In the genomic region with DNA sequence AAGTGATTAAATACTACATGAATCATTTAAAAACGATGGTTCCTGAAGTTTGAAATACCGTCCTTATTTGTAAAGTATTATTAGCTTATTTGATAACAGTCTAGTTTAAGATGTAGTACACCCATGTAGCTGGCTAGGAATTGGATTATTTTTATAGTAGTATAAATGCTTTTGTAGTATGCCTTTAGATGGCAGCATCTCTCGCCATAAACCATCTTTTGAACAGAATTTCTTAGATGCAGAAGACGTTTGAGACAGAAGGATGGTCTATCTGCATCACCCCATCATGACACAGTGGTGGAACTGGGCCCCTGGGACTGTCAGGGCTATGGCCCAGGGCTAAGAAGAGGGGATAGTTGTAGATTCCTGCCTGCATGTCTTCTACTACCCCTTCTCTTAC, we compare ENCODE assay signal across 14 cellular contexts.
DNase-seq lines count a peak whose midpoint lies in the region; ATAC-seq, FAIRE-seq and TF ChIP-seq lines count a peak whose summit lies in the region.
"Had no signal": no experiment of that assay in that cellular context is flagged by ENCODE, and none has a peak within 500 bp of the region (broad histone marks: within the 10 kb centered on the region; RNA-seq: fewer than 3 reads in every experiment).

No MANE protein-coding gene starts in this region.

- no TSS peak for BruUV-seq in OCI-LY7 (replicated peaks; lab: Mats Ljungman, UMichigan)
- BruUV-seq in endothelial cell of umbilical vein (replicated peaks; lab: Mats Ljungman, UMichigan): no TSS peak

- H3K79me2 ChIP-seq in OCI-LY7 (ENCODE audit: insufficient read depth, low read depth, low read length) (no peaks in the 10 kb centered on the region), endothelial cell of umbilical vein (ENCODE audit: control insufficient read depth, insufficient read depth, low read length) (peaks cover 46% of the 10 kb centered on the region), neural cell (replicated peaks; ENCODE audit: insufficient read depth, low read length) (no peaks in the 10 kb centered on the region)

- TF ChIP-seq POLR2A in endothelial cell of umbilical vein (IDR thresholded peaks at IDR 0.05; ENCODE audit: low read depth, low read length): no peak
- TF ChIP-seq POLR2A in ovary (IDR thresholded peaks at IDR 0.05): no peak

- no peak for FAIRE-seq in endothelial cell of umbilical vein (lab: Jason Lieb, UNC)
- FAIRE-seq: keratinocyte had no signal

- TF ChIP-seq EP300 in neural cell (conservative IDR thresholded peaks at IDR 0.05; ENCODE audit: poor library complexity, severe bottlenecking): no peak
- TF ChIP-seq EP300 in ovary (IDR thresholded peaks at IDR 0.05): no peak

- H3K36me3 ChIP-seq in OCI-LY7 (ENCODE audit: insufficient read depth, low read length): no peaks in the 10 kb centered on the region
- H3K36me3 ChIP-seq in endothelial cell of umbilical vein (ENCODE audit: control insufficient read depth in 2 of 2, extremely low read depth in 1 of 2, insufficient read depth in 2 of 2, low read length in 2 of 2): no peaks in the 10 kb centered on the region
- H3K36me3 ChIP-seq in neural cell (ENCODE audit: insufficient read depth, low read length): no peaks in the 10 kb centered on the region
- H3K36me3 ChIP-seq in ovary: no peaks in the 10 kb centered on the region
- H3K36me3 ChIP-seq: upper lobe of left lung had no signal

- H3K4me1 ChIP-seq in OCI-LY7 (ENCODE audit: insufficient read depth, low read length, poor library complexity, severe bottlenecking) (no peaks in the 10 kb centered on the region), endothelial cell of umbilical vein (ENCODE audit: control insufficient read depth, extremely low read depth, insufficient read depth, low read length) (peaks cover 88% of the 10 kb centered on the region), ovary (ENCODE audit: insufficient read depth) (peaks cover 19% of the 10 kb centered on the region)

- ATAC-seq in GM21515 (IDR thresholded peaks at IDR 0.05; ENCODE audit: unreplicated experiment): no peak
- ATAC-seq: natural killer cell treated with Interleukin-12 subunit alpha and Interleukin-12 subunit beta and Interleukin-15 and Interleukin-18, amount 100 ng/mL, for 72 hours had no signal

- intact Hi-C loops in OCI-LY7 (cut with micrococcal nuclease; ENCODE audit: unreplicated experiment) (no loop called here), endothelial cell of umbilical vein (cut with micrococcal nuclease) (no loop called here), ovary (cut with DNase I) (no loop called here)

- H3K27me3 ChIP-seq in endothelial cell of umbilical vein (ENCODE audit: control insufficient read depth in 2 of 2, insufficient read depth in 2 of 2, low read length in 2 of 2) (no peaks in the 10 kb centered on the region), neural cell (ENCODE audit: insufficient read depth, low read depth, low read length) (no peaks in the 10 kb centered on the region), ovary (no peaks in the 10 kb centered on the region)
- H3K27me3 ChIP-seq: upper lobe of left lung had no signal

- H3K9me2 ChIP-seq in OCI-LY7 (ENCODE audit: insufficient read depth, low read length): no peaks in the 10 kb centered on the region
- H3K9me2 ChIP-seq in neural cell (ENCODE audit: insufficient read depth, low read length): no peaks in the 10 kb centered on the region

- no peaks in the 10 kb centered on the region for H3K9me1 ChIP-seq in endothelial cell of umbilical vein (replicated peaks; ENCODE audit: control insufficient read depth, extremely low read depth, insufficient read depth, low read length)

- TF ChIP-seq CTCF in OCI-LY7 (conservative IDR thresholded peaks at IDR 0.05; ENCODE audit: low read length) (peak; percentile 30; the same call in 1 of the 2 replicates), endothelial cell of umbilical vein (IDR thresholded peaks at IDR 0.05; ENCODE audit: extremely low read depth in 1 of 2, insufficient read depth in 1 of 2, low read depth in 1 of 2, low read length in 2 of 2) (no peak), neural cell (IDR thresholded peaks at IDR 0.05; ENCODE audit: poor library complexity, severe bottlenecking) (peak; percentile 56), ovary (IDR thresholded peaks at IDR 0.05) (no peak)

- H3K4me3 ChIP-seq in OCI-LY7 (ENCODE audit: low read depth, low read length, poor library complexity, severe bottlenecking) (no peak overlapping the region), endothelial cell of umbilical vein (replicated peaks in 1 of 3; ENCODE audit: insufficient read depth in 1 of 3, low read depth in 1 of 3, low read length in 3 of 3) (no peak overlapping the region), neural cell (ENCODE audit: low read length) (no peak overlapping the region), ovary (no peak overlapping the region)
- H3K4me3 ChIP-seq: upper lobe of left lung had no signal

- H3K9me3 ChIP-seq in OCI-LY7 (ENCODE audit: low read length) (no peaks in the 10 kb centered on the region), endothelial cell of umbilical vein (replicated peaks; ENCODE audit: control insufficient read depth, insufficient read depth, low read length) (no peaks in the 10 kb centered on the region), neural cell (ENCODE audit: low read length) (no peaks in the 10 kb centered on the region), ovary (no peaks in the 10 kb centered on the region)
- H3K9me3 ChIP-seq: upper lobe of left lung had no signal

- 10 to 16% (median 13%) methylated on average over 4 of the region's 4 CpGs for WGBS in ovary, 3 donors

- DNase-seq in NCI-H2227 (lab: John Stamatoyannopoulos, UW; ENCODE audit: unreplicated experiment) (peak; percentile 10), NCI-H2227 treated with DMSO at 0.1 percent for 48 hours (lab: John Stamatoyannopoulos, UW) (no peak), OCI-LY7 (ENCODE audit: low spot score) (no peak), endothelial cell of umbilical vein (ENCODE audit: low read depth, low spot score) (no peak), ovary (no peak)
- DNase-seq in activated effector memory CD4-positive, alpha-beta T cell treated with Interleukin-2 at 50 U/mL for 16 hours: no peak
- DNase-seq: activated CD4-positive, alpha-beta T cell treated with anti-CD3 and anti-CD28 coated beads for 1 hour; cerebellar nuclear complex; SIG-M5; upper lobe of left lung had no signal

- H3K9ac ChIP-seq in endothelial cell of umbilical vein (replicated peaks; ENCODE audit: extremely low read depth, insufficient read depth, low read length) (no peak overlapping the region), neural cell (ENCODE audit: low read length) (no peak overlapping the region)

- CTCF ChIA-PET in OCI-LY7 (lab: Charles Lee; ENCODE audit: unreplicated experiment): no interaction called here
- CTCF ChIA-PET in endothelial cell of umbilical vein (lab: Charles Lee): interaction anchor here (0.9 to 1.9 kb wide), 7 partner anchors 9 to 55 kb away, joined by 3 to 10 read pairs (median 4); no protein-coding TSS in a partner anchor

- TF ChIP-seq RAD21 in neural cell (conservative IDR thresholded peaks at IDR 0.05): peak; percentile 50

- H3K27ac ChIP-seq in OCI-LY7 (ENCODE audit: low read depth, low read length, poor library complexity, severe bottlenecking) (no peak overlapping the region), endothelial cell of umbilical vein (ENCODE audit: insufficient read depth, low read depth, low read length) (peak overlapping the region; percentile 98), neural cell (ENCODE audit: low read length) (no peak overlapping the region), ovary (peak overlapping the region in 1 of 2 donors; percentile 29)

- H3F3A ChIP-seq in neural cell (ENCODE audit: insufficient read depth, low read length, poor library complexity, severe bottlenecking): no peaks in the 10 kb centered on the region

- dilution Hi-C loops in endothelial cell of umbilical vein (cut with MboI; ENCODE audit: extremely low pct_ligation_motif_present, low sequenced_read_pairs): no loop called here

- H3K4me2 ChIP-seq in OCI-LY7 (ENCODE audit: low read length) (no peak overlapping the region), endothelial cell of umbilical vein (ENCODE audit: insufficient read depth, low read length) (no peak overlapping the region), neural cell (ENCODE audit: low read length) (no peak overlapping the region)

- POLR2A ChIA-PET in OCI-LY7 (lab: Charles Lee) (no interaction called here), endothelial cell of umbilical vein (lab: Charles Lee) (no interaction called here)

- H4K20me1 ChIP-seq in OCI-LY7 (ENCODE audit: insufficient read depth, low read length): no peaks in the 10 kb centered on the region
- H4K20me1 ChIP-seq in endothelial cell of umbilical vein (replicated peaks; ENCODE audit: control insufficient read depth, extremely low read depth, insufficient read depth, low read length): no peaks in the 10 kb centered on the region
- no peaks in the 10 kb centered on the region for H4K20me1 ChIP-seq in neural cell (ENCODE audit: insufficient read depth)

- H2AFZ ChIP-seq in OCI-LY7 (ENCODE audit: low read length) (no peak overlapping the region), endothelial cell of umbilical vein (ENCODE audit: low read depth, low read length) (no peak overlapping the region), neural cell (ENCODE audit: low read depth, low read length) (no peak overlapping the region)

TF ChIP-seq in endothelial cell of umbilical vein, 7 proteins besides CTCF, POLR2A, EP300 and RAD21 (continues in another document):
- TF ChIP-seq MYC (IDR thresholded peaks at IDR 0.05; ENCODE audit: low read depth, low read length): no peak
- no peak for TF ChIP-seq POLR2AphosphoS5 (IDR thresholded peaks at IDR 0.05; ENCODE audit: insufficient read depth, low read depth, low read length)
- TF ChIP-seq EZH2 (IDR thresholded peaks at IDR 0.05; ENCODE audit: borderline replicate concordance, low read depth, low read length, severe bottlenecking): no peak
- no peak for TF ChIP-seq JUN (IDR thresholded peaks at IDR 0.05; ENCODE audit: borderline replicate concordance, insufficient read depth, insufficient read length, low read depth)
- TF ChIP-seq FOS (IDR thresholded peaks at IDR 0.05; ENCODE audit: borderline replicate concordance, insufficient read depth, low read length): no peak

Comparison
In these comparisons a context has a peak if more than half of its experiments do, and no peak if none do; other contexts are left out.
1. CTCF ChIP-seq: peak in OCI-LY7 (single experiment) and neural cell (single experiment); none in endothelial cell of umbilical vein (0 of 2) and ovary (0 of 3).